ENCODE assay signal across 1 cellular context in the genomic region with DNA sequence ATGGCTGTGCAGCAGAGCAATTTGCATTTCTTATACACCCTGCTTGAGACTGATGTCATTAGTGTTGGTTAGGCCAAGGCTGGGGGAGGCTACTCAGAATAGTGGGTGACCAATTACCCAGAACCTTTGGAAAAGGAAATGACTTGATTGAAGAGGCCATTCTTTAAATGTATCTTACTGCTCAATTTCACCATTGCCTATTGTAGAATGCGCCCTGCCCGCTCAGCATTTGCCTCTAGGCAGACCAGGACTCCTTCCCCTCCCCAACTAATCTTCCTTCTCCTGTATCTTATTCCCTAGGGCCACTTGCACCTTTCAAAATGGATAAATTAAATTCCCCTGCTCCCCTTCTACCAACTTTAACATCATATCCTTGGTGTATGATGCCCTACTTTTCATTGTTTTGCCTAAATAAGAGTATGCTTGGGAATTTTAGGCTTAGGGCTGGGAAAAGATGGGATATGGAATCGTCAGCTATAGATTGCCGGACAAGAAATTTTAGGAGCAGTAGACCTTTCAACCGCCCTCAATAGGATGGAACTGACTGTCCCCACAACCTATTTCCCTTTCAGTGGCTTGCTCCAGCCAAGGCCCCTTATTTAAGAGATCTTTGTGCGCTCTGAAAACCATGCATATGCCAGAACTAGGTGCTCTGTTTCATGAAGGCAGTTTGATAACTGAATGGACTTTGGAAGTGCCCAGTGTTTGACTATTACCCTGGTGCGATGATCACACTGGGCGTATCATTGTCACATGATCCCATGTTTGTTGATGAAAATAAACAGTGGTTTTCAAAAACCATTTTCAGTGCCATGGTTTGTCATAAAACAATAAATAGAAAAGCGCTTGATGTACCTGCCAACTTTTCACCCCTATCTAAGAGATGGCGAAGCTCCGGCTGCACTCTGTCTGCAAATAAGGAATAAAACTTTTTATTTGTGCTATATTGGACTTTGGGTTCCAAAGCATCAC.
TF ChIP-seq lines count a peak whose summit lies in the region.

No MANE protein-coding gene starts in this region.

TF ChIP-seq in HepG2, 621 proteins besides CTCF, POLR2A, EP300 and RAD21 (continued from another document):
- TF ChIP-seq, protein P1, sequence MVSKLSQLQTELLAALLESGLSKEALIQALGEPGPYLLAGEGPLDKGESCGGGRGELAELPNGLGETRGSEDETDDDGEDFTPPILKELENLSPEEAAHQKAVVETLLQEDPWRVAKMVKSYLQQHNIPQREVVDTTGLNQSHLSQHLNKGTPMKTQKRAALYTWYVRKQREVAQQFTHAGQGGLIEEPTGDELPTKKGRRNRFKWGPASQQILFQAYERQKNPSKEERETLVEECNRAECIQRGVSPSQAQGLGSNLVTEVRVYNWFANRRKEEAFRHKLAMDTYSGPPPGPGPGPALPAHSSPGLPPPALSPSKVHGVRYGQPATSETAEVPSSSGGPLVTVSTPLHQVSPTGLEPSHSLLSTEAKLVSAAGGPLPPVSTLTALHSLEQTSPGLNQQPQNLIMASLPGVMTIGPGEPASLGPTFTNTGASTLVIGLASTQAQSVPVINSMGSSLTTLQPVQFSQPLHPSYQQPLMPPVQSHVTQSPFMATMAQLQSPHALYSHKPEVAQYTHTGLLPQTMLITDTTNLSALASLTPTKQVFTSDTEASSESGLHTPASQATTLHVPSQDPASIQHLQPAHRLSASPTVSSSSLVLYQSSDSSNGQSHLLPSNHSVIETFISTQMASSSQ (IDR thresholded peaks at IDR 0.05; ENCODE audit: low read depth): no peak
- TF ChIP-seq, protein P1 (CRISPR knock-in tag; IDR thresholded peaks at IDR 0.05; ENCODE audit: borderline replicate concordance): no peak
- TF ChIP-seq ZIK1 (CRISPR knock-in tag; IDR thresholded peaks at IDR 0.05; ENCODE audit: borderline replicate concordance, low read depth) (no peak), RFXANK (CRISPR knock-in tag; IDR thresholded peaks at IDR 0.05) (no peak), CREB1 (IDR thresholded peaks at IDR 0.05) (no peak), CREB1 (CRISPR knock-in tag; IDR thresholded peaks at IDR 0.05) (0 out of 2 replicates have a peak, but pooled peaks have one; percentile 48), RELA (CRISPR knock-in tag; IDR thresholded peaks at IDR 0.05) (no peak), ZFYVE20 (CRISPR knock-in tag; IDR thresholded peaks at IDR 0.05; ENCODE audit: borderline replicate concordance, low read depth) (no peak), ZC3H13 (CRISPR knock-in tag; IDR thresholded peaks at IDR 0.05) (no peak), ARNT (IDR thresholded peaks at IDR 0.05) (no peak), KLF13 (CRISPR knock-in tag; IDR thresholded peaks at IDR 0.05) (no peak), ZNF34 (CRISPR knock-in tag; IDR thresholded peaks at IDR 0.05; ENCODE audit: borderline replicate concordance) (no peak), NFE2L2 (IDR thresholded peaks at IDR 0.05; ENCODE audit: low read length) (no peak), SKI (IDR thresholded peaks at IDR 0.05; ENCODE audit: partially characterized antibody) (no peak), SP2 (CRISPR knock-in tag; IDR thresholded peaks at IDR 0.05) (no peak), SRY (CRISPR knock-in tag; IDR thresholded peaks at IDR 0.05) (no peak), MTF1 (CRISPR knock-in tag; IDR thresholded peaks at IDR 0.05) (no peak), HMG20B (CRISPR knock-in tag; conservative IDR thresholded peaks at IDR 0.05) (no peak), PHF5A (CRISPR knock-in tag; IDR thresholded peaks at IDR 0.05; ENCODE audit: low read depth, unreplicated experiment) (no peak), NFKBIZ (CRISPR knock-in tag; IDR thresholded peaks at IDR 0.05) (no peak; the same call in 1 of the 2 replicates), BHLHE40 (IDR thresholded peaks at IDR 0.05; ENCODE audit: low read length) (peak; percentile 51; the same call in 1 of the 2 replicates), MIER2 (CRISPR knock-in tag; IDR thresholded peaks at IDR 0.05) (peak; percentile 73; the same call in 1 of the 2 replicates), IKZF1 (IDR thresholded peaks at IDR 0.05) (no peak), ZNF703 (CRISPR knock-in tag; IDR thresholded peaks at IDR 0.05; ENCODE audit: borderline replicate concordance) (no peak), STAG1 (CRISPR knock-in tag; IDR thresholded peaks at IDR 0.05) (no peak), MEIS1 (CRISPR knock-in tag; IDR thresholded peaks at IDR 0.05; ENCODE audit: borderline replicate concordance) (no peak), ZNF879 (CRISPR knock-in tag; IDR thresholded peaks at IDR 0.05) (no peak), BRCA1 (CRISPR knock-in tag; IDR thresholded peaks at IDR 0.05) (no peak)
- TF ChIP-seq, protein P2, sequence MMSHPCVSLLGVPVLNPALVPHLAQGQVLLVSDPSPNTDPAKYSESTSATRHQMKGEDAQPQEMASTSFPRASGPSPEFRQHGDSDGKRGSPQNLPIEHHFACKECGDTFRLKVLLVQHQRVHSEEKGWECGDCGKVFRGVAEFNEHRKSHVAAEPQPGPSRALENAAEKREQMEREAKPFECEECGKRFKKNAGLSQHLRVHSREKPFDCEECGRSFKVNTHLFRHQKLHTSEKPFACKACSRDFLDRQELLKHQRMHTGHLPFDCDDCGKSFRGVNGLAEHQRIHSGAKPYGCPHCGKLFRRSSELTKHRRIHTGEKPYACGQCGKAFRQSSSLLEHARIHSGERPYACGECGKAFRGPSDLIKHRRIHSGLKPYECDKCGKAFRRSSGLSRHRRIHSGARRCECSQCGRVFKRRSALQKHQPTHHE (CRISPR knock-in tag; IDR thresholded peaks at IDR 0.05; ENCODE audit: borderline replicate concordance): no peak
- TF ChIP-seq, protein P3, sequence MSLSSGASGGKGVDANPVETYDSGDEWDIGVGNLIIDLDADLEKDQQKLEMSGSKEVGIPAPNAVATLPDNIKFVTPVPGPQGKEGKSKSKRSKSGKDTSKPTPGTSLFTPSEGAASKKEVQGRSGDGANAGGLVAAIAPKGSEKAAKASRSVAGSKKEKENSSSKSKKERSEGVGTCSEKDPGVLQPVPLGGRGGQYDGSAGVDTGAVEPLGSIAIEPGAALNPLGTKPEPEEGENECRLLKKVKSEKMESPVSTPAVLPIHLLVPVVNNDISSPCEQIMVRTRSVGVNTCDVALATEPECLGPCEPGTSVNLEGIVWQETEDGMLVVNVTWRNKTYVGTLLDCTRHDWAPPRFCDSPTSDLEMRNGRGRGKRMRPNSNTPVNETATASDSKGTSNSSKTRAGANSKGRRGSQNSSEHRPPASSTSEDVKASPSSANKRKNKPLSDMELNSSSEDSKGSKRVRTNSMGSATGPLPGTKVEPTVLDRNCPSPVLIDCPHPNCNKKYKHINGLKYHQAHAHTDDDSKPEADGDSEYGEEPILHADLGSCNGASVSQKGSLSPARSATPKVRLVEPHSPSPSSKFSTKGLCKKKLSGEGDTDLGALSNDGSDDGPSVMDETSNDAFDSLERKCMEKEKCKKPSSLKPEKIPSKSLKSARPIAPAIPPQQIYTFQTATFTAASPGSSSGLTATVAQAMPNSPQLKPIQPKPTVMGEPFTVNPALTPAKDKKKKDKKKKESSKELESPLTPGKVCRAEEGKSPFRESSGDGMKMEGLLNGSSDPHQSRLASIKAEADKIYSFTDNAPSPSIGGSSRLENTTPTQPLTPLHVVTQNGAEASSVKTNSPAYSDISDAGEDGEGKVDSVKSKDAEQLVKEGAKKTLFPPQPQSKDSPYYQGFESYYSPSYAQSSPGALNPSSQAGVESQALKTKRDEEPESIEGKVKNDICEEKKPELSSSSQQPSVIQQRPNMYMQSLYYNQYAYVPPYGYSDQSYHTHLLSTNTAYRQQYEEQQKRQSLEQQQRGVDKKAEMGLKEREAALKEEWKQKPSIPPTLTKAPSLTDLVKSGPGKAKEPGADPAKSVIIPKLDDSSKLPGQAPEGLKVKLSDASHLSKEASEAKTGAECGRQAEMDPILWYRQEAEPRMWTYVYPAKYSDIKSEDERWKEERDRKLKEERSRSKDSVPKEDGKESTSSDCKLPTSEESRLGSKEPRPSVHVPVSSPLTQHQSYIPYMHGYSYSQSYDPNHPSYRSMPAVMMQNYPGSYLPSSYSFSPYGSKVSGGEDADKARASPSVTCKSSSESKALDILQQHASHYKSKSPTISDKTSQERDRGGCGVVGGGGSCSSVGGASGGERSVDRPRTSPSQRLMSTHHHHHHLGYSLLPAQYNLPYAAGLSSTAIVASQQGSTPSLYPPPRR (CRISPR knock-in tag; IDR thresholded peaks at IDR 0.05; ENCODE audit: borderline replicate concordance): peak; percentile 44; the same call in 1 of the 2 replicates
- TF ChIP-seq, protein P4, sequence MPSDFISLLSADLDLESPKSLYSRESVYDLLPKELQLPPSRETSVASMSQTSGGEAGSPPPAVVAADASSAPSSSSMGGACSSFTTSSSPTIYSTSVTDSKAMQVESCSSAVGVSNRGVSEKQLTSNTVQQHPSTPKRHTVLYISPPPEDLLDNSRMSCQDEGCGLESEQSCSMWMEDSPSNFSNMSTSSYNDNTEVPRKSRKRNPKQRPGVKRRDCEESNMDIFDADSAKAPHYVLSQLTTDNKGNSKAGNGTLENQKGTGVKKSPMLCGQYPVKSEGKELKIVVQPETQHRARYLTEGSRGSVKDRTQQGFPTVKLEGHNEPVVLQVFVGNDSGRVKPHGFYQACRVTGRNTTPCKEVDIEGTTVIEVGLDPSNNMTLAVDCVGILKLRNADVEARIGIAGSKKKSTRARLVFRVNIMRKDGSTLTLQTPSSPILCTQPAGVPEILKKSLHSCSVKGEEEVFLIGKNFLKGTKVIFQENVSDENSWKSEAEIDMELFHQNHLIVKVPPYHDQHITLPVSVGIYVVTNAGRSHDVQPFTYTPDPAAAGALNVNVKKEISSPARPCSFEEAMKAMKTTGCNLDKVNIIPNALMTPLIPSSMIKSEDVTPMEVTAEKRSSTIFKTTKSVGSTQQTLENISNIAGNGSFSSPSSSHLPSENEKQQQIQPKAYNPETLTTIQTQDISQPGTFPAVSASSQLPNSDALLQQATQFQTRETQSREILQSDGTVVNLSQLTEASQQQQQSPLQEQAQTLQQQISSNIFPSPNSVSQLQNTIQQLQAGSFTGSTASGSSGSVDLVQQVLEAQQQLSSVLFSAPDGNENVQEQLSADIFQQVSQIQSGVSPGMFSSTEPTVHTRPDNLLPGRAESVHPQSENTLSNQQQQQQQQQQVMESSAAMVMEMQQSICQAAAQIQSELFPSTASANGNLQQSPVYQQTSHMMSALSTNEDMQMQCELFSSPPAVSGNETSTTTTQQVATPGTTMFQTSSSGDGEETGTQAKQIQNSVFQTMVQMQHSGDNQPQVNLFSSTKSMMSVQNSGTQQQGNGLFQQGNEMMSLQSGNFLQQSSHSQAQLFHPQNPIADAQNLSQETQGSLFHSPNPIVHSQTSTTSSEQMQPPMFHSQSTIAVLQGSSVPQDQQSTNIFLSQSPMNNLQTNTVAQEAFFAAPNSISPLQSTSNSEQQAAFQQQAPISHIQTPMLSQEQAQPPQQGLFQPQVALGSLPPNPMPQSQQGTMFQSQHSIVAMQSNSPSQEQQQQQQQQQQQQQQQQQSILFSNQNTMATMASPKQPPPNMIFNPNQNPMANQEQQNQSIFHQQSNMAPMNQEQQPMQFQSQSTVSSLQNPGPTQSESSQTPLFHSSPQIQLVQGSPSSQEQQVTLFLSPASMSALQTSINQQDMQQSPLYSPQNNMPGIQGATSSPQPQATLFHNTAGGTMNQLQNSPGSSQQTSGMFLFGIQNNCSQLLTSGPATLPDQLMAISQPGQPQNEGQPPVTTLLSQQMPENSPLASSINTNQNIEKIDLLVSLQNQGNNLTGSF (CRISPR knock-in tag; IDR thresholded peaks at IDR 0.05): no peak
- TF ChIP-seq, protein P5, sequence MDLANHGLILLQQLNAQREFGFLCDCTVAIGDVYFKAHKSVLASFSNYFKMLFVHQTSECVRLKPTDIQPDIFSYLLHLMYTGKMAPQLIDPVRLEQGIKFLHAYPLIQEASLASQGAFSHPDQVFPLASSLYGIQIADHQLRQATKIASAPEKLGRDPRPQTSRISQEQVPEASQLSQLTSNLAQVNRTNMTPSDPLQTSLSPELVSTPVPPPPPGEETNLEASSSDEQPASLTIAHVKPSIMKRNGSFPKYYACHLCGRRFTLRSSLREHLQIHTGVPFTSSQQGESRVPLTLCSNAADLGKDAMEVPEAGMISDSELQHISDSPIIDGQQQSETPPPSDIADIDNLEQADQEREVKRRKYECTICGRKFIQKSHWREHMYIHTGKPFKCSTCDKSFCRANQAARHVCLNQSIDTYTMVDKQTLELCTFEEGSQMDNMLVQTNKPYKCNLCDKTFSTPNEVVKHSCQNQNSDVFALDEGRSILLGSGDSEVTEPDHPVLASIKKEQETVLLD (CRISPR knock-in tag; IDR thresholded peaks at IDR 0.05; ENCODE audit: low read depth): no peak
TF ChIP-seq in HepG2: peak in this region for 109.
